Comparison of ENCODE assay signal across 1 cellular context in the genomic region with DNA sequence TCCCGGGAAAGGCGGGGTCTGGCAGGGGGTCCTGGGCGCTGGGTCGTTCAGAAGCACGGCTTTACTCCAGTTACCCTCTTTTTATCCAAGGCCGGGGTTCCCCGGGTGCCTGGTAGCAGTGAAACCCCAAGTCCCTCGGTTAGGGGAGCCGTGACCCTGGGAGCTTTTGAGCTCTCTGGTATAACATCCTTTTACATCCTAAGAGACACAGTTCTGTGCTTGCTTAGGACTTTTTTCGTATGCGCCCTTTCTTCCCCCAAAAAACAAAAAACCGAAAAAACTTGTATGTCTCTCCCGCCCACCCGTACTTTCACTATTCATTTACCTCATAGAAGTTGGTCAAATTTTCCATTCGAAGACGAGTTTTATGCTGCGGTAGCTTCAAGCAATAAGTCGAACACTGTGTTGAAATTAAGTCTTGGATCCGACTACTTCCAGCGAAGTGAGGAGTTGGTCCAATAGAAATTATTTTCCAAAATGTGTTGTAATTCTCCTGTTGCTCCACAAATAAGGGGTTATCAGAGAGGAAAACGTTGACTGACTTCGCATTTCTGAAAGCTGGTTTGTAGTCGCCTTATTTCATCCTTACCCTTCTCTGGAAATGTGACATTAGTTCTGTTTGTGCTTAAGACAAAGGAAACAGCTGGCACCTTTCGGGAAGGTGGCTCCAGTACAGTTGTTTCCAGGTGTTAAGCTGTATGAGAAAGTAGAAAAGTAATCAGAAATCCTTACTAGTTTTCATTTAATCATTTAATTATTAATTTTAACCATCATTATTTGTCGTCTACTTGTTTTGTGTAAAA.
TF ChIP-seq lines count a peak whose summit lies in the region.

No MANE protein-coding gene starts in this region.

TF ChIP-seq in GM12878, 131 proteins besides CTCF, POLR2A, EP300 and RAD21 (continued from another document):
- TF ChIP-seq, protein P1, sequence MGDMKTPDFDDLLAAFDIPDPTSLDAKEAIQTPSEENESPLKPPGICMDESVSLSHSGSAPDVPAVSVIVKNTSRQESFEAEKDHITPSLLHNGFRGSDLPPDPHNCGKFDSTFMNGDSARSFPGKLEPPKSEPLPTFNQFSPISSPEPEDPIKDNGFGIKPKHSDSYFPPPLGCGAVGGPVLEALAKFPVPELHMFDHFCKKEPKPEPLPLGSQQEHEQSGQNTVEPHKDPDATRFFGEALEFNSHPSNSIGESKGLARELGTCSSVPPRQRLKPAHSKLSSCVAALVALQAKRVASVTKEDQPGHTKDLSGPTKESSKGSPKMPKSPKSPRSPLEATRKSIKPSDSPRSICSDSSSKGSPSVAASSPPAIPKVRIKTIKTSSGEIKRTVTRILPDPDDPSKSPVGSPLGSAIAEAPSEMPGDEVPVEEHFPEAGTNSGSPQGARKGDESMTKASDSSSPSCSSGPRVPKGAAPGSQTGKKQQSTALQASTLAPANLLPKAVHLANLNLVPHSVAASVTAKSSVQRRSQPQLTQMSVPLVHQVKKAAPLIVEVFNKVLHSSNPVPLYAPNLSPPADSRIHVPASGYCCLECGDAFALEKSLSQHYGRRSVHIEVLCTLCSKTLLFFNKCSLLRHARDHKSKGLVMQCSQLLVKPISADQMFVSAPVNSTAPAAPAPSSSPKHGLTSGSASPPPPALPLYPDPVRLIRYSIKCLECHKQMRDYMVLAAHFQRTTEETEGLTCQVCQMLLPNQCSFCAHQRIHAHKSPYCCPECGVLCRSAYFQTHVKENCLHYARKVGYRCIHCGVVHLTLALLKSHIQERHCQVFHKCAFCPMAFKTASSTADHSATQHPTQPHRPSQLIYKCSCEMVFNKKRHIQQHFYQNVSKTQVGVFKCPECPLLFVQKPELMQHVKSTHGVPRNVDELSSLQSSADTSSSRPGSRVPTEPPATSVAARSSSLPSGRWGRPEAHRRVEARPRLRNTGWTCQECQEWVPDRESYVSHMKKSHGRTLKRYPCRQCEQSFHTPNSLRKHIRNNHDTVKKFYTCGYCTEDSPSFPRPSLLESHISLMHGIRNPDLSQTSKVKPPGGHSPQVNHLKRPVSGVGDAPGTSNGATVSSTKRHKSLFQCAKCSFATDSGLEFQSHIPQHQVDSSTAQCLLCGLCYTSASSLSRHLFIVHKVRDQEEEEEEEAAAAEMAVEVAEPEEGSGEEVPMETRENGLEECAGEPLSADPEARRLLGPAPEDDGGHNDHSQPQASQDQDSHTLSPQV (IDR thresholded peaks at IDR 0.05), result no peak
- TF ChIP-seq SREBF1 (IDR thresholded peaks at IDR 0.05; ENCODE audit: low read length) (no peak), FOXM1 (IDR thresholded peaks at IDR 0.05; ENCODE audit: low read depth, low read length) (peak; percentile 69; the same call in 1 of the 2 replicates), STAT1 (conservative IDR thresholded peaks at IDR 0.05) (no peak), TCF12 (IDR thresholded peaks at IDR 0.05; ENCODE audit: low read depth, low read length) (no peak), IRF4 (IDR thresholded peaks at IDR 0.05; ENCODE audit: low read depth, low read length) (peak; percentile 80; the same call in 1 of the 2 replicates), ZNF24 (IDR thresholded peaks at IDR 0.05) (no peak), TCF3 (IDR thresholded peaks at IDR 0.05; ENCODE audit: borderline replicate concordance, insufficient read depth, low read depth, low read length) (no peak), EZH2 (IDR thresholded peaks at IDR 0.05; ENCODE audit: borderline replicate concordance, control insufficient read depth, low read depth, low read length) (no peak), NR2F1 (conservative IDR thresholded peaks at IDR 0.05) (0 out of 2 replicates have a peak, but pooled peaks have one; percentile 6), JUND (IDR thresholded peaks at IDR 0.05; ENCODE audit: low read depth, low read length) (peak; percentile 55; the same call in 1 of the 2 replicates), GABPA (IDR thresholded peaks at IDR 0.05; ENCODE audit: low read depth) (no peak), SMAD1 (IDR thresholded peaks at IDR 0.05; ENCODE audit: low read depth, partially characterized antibody) (no peak), ZNF384 (IDR thresholded peaks at IDR 0.05; ENCODE audit: borderline replicate concordance, low read depth, low read length) (peak; percentile 50; the same call in 1 of the 2 replicates), CREM (IDR thresholded peaks at IDR 0.05; ENCODE audit: low read depth) (peak; percentile 88), KDM1A (IDR thresholded peaks at IDR 0.05; ENCODE audit: borderline replicate concordance) (no peak), ESRRA (IDR thresholded peaks at IDR 0.05; ENCODE audit: low read length) (no peak)
- TF ChIP-seq, protein P2, sequence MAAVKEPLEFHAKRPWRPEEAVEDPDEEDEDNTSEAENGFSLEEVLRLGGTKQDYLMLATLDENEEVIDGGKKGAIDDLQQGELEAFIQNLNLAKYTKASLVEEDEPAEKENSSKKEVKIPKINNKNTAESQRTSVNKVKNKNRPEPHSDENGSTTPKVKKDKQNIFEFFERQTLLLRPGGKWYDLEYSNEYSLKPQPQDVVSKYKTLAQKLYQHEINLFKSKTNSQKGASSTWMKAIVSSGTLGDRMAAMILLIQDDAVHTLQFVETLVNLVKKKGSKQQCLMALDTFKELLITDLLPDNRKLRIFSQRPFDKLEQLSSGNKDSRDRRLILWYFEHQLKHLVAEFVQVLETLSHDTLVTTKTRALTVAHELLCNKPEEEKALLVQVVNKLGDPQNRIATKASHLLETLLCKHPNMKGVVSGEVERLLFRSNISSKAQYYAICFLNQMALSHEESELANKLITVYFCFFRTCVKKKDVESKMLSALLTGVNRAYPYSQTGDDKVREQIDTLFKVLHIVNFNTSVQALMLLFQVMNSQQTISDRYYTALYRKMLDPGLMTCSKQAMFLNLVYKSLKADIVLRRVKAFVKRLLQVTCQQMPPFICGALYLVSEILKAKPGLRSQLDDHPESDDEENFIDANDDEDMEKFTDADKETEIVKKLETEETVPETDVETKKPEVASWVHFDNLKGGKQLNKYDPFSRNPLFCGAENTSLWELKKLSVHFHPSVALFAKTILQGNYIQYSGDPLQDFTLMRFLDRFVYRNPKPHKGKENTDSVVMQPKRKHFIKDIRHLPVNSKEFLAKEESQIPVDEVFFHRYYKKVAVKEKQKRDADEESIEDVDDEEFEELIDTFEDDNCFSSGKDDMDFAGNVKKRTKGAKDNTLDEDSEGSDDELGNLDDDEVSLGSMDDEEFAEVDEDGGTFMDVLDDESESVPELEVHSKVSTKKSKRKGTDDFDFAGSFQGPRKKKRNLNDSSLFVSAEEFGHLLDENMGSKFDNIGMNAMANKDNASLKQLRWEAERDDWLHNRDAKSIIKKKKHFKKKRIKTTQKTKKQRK (IDR thresholded peaks at IDR 0.05; ENCODE audit: low read depth, low read length), result no peak
- TF ChIP-seq, protein P3, sequence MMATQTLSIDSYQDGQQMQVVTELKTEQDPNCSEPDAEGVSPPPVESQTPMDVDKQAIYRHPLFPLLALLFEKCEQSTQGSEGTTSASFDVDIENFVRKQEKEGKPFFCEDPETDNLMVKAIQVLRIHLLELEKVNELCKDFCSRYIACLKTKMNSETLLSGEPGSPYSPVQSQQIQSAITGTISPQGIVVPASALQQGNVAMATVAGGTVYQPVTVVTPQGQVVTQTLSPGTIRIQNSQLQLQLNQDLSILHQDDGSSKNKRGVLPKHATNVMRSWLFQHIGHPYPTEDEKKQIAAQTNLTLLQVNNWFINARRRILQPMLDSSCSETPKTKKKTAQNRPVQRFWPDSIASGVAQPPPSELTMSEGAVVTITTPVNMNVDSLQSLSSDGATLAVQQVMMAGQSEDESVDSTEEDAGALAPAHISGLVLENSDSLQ (IDR thresholded peaks at IDR 0.05), result no peak
- TF ChIP-seq, protein P4, sequence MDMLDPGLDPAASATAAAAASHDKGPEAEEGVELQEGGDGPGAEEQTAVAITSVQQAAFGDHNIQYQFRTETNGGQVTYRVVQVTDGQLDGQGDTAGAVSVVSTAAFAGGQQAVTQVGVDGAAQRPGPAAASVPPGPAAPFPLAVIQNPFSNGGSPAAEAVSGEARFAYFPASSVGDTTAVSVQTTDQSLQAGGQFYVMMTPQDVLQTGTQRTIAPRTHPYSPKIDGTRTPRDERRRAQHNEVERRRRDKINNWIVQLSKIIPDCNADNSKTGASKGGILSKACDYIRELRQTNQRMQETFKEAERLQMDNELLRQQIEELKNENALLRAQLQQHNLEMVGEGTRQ (IDR thresholded peaks at IDR 0.05; ENCODE audit: borderline replicate concordance, low read depth, low read length), result no peak
